12 cellular contexts compared by ENCODE assay signal in genomic region chr17:39872700-39873099, GRCh38. TPM values are rescaled to one million over a fixed set of nuclear protein-coding genes. Genes with fewer than 3 reads are reported as not detected.
DNase-seq lines count a peak whose midpoint lies in the region; ATAC-seq, FAIRE-seq and TF ChIP-seq lines count a peak whose summit lies in the region.
"Had no signal": no experiment of that assay in that cellular context is flagged by ENCODE, and none has a peak within 500 bp of the region (broad histone marks: within the 10 kb centered on the region; RNA-seq: fewer than 3 reads in every experiment).

No MANE protein-coding gene starts in this region.

- TF ChIP-seq POLR2A in IMR-90 (IDR thresholded peaks at IDR 0.05; ENCODE audit: low read depth, low read length) (no peak), right lobe of liver (IDR thresholded peaks at IDR 0.05) (no peak), esophagus muscularis mucosa (IDR thresholded peaks at IDR 0.05; ENCODE audit: low read depth) (no peak)

- peaks cover 11% of the 10 kb centered on the region for H3K9me3 ChIP-seq in IMR-90 (ENCODE audit: control insufficient read depth, insufficient read depth, low read length)
- H3K9me3 ChIP-seq in right lobe of liver = no peaks in the 10 kb centered on the region
- H3K9me3 ChIP-seq in esophagus muscularis mucosa = peaks cover 0 to 7% (median 6%) of the 10 kb centered on the region in 4 donors

- H3K79me1 ChIP-seq in IMR-90 (ENCODE audit: low read depth in 1 of 2, low read length in 2 of 2) = no peaks in the 10 kb centered on the region

- no CpG with 5 or more reads among the region's 2 CpGs for WGBS in IMR-90 (ENCODE audit: extremely low coverage in 2 of 2, insufficient read length in 1 of 2), 2 experiments
- 49% methylated on average over 2 of the region's 2 CpGs for WGBS in right lobe of liver (ENCODE audit: insufficient coverage, low coverage, low lambda C conversion rate, missing lambda C conversion rate)
- WGBS in esophagus muscularis mucosa = 86% methylated on average over 2 of the region's 2 CpGs

- H3K14ac ChIP-seq in IMR-90 (replicated peaks; ENCODE audit: low read depth, low read length) = no peak overlapping the region

- H3K9me1 ChIP-seq in IMR-90 (ENCODE audit: insufficient read depth, low read length) = no peaks in the 10 kb centered on the region

- H3K36me3 ChIP-seq in IMR-90 (ENCODE audit: control insufficient read depth, insufficient read depth, low read length) (no peaks in the 10 kb centered on the region), right lobe of liver (no peaks in the 10 kb centered on the region), esophagus muscularis mucosa (no peaks in the 10 kb centered on the region)
- H3K36me3 ChIP-seq: upper lobe of left lung had no signal

- H3K4me1 ChIP-seq in IMR-90 (ENCODE audit: control insufficient read depth, insufficient read depth, low read length) (no peaks in the 10 kb centered on the region), right lobe of liver (no peaks in the 10 kb centered on the region), esophagus muscularis mucosa (peaks cover 0 to 4% (median 0%) of the 10 kb centered on the region in 4 donors)

- FAIRE-seq in D721Med (lab: Jason Lieb, UNC) = no peak

- DNase-seq in D721Med (ENCODE audit: insufficient read length, low spot score) (no peak), IMR-90 (peak; percentile 31), right lobe of liver (no peak), AG20443 (ENCODE audit: low spot score) (no peak), esophagus muscularis mucosa (ENCODE audit: extremely low spot score) (no peak), globus pallidus (ENCODE audit: low spot score) (no peak)
- DNase-seq: dorsolateral prefrontal cortex, mesendoderm, SW 1271, upper lobe of left lung had no signal

- no TSS peak for BruUV-seq in IMR-90 (replicated peaks; lab: Mats Ljungman, UMichigan)

- TF ChIP-seq EP300 in esophagus muscularis mucosa (IDR thresholded peaks at IDR 0.05) = no peak

- H3K4me2 ChIP-seq in IMR-90 (ENCODE audit: low read depth, low read length) = no peak overlapping the region

- no peak overlapping the region for H3K18ac ChIP-seq in IMR-90 (ENCODE audit: low read depth, low read length)

- H2BK120ac ChIP-seq in IMR-90 (ENCODE audit: low read depth, low read length) = no peak overlapping the region

- ATAC-seq in IMR-90 (ENCODE audit: low read depth) (peak; percentile 57), right lobe of liver (peak; percentile 58 to 77 (median 62)), GM21381 (IDR thresholded peaks at IDR 0.05; ENCODE audit: unreplicated experiment) (no peak)

- in situ Hi-C loops in IMR-90 (cut with MboI; ENCODE audit: low sequenced_read_pairs) = no loop called here

- no peak overlapping the region for H3K4ac ChIP-seq in IMR-90 (ENCODE audit: low read depth, low read length)

- H2AFZ ChIP-seq in IMR-90 (replicated peaks; ENCODE audit: low read length, poor library complexity) = no peak overlapping the region

- H3K27ac ChIP-seq in IMR-90 (ENCODE audit: insufficient read depth, low read length) (no peak overlapping the region), VCaP (peak overlapping the region; percentile 19; the same call in 1 of the 2 replicates), right lobe of liver (no peak overlapping the region), esophagus muscularis mucosa (replicated peaks in 1 of 4) (no peak overlapping the region)
- H3K27ac ChIP-seq: dorsolateral prefrontal cortex, upper lobe of left lung had no signal

- H4K5ac ChIP-seq in IMR-90 (ENCODE audit: low read depth, low read length) = no peak overlapping the region

- TF ChIP-seq CTCF in D721Med (IDR thresholded peaks at IDR 0.05; ENCODE audit: insufficient read depth, missing control alignments) (peak; percentile 21), IMR-90 (conservative IDR thresholded peaks at IDR 0.05; ENCODE audit: low read depth, low read length) (peak; percentile 44), VCaP (conservative IDR thresholded peaks at IDR 0.05) (peak; percentile 66), right lobe of liver (IDR thresholded peaks at IDR 0.05) (peak; percentile 19 to 53 (median 38)), esophagus muscularis mucosa (IDR thresholded peaks at IDR 0.05) (no peak)

- no peak overlapping the region for H3K23ac ChIP-seq in IMR-90 (ENCODE audit: low read depth, low read length)

- no peak overlapping the region for H2AK9ac ChIP-seq in IMR-90 (replicated peaks; ENCODE audit: low read depth, low read length, poor library complexity)

- TF ChIP-seq RAD21 in IMR-90 (IDR thresholded peaks at IDR 0.05; ENCODE audit: low read length) = peak; percentile 54

- no peak overlapping the region for H2BK5ac ChIP-seq in IMR-90 (ENCODE audit: low read depth, low read length, poor library complexity, severe bottlenecking)

- intact Hi-C loops in IMR-90 (cut with micrococcal nuclease) = loop anchor here (1.0 kb wide), 1 partner anchor 108 kb away; the partner anchor contains the start of gene PSMD3
- intact Hi-C loops in right lobe of liver (cut with DNase I) = loop anchor here in 1 of 2 donors (10.0 kb wide), 1 partner anchor 92 kb away; the partner anchor contains the start of gene GSDMA
- intact Hi-C loops in esophagus muscularis mucosa (cut with DNase I) = no loop called here

- no peak overlapping the region for H3K9ac ChIP-seq in IMR-90 (ENCODE audit: low read depth, low read length)

- H2BK15ac ChIP-seq in IMR-90 (ENCODE audit: low read depth, low read length) = no peak overlapping the region

- H2AK5ac ChIP-seq in IMR-90 (ENCODE audit: low read depth, low read length) = no peak overlapping the region

- CTCF ChIA-PET in IMR-90 (lab: Yijun Ruan, JAX) = interaction anchor here (2.1 kb wide), 1 partner anchor 10 kb away, joined by 6 read pairs; no protein-coding TSS in a partner anchor

- no peak overlapping the region for H3K4me3 ChIP-seq in IMR-90 (ENCODE audit: insufficient read depth, low read depth, low read length)
- H3K4me3 ChIP-seq in right lobe of liver = no peak overlapping the region
- no peak overlapping the region for H3K4me3 ChIP-seq in esophagus muscularis mucosa
- H3K4me3 ChIP-seq: dorsolateral prefrontal cortex, upper lobe of left lung had no signal

- H3K27me3 ChIP-seq in IMR-90 (ENCODE audit: control insufficient read depth, insufficient read depth, low read length) = peaks cover 29% of the 10 kb centered on the region
- H3K27me3 ChIP-seq in right lobe of liver = no peaks in the 10 kb centered on the region
- H3K27me3 ChIP-seq in esophagus muscularis mucosa = peaks cover 0 to 39% (median 8%) of the 10 kb centered on the region in 4 donors

- POLR2A ChIA-PET in IMR-90 (lab: Charles Lee; ENCODE audit: unreplicated experiment) = no interaction called here

- no peaks in the 10 kb centered on the region for H4K20me1 ChIP-seq in IMR-90 (ENCODE audit: insufficient read depth, low read length)

- H4K91ac ChIP-seq in IMR-90 (ENCODE audit: insufficient read depth, low read depth, low read length) = no peak overlapping the region

- no peak overlapping the region for H3K56ac ChIP-seq in IMR-90 (ENCODE audit: extremely low read depth, insufficient read depth, low read length)

- no peak overlapping the region for H4K8ac ChIP-seq in IMR-90 (ENCODE audit: low read depth in 2 of 2, low read length in 2 of 2)

- H2BK20ac ChIP-seq in IMR-90 (ENCODE audit: low read depth, low read length) = no peak overlapping the region

- dilution Hi-C loops in IMR-90 (cut with HindIII; ENCODE audit: low sequenced_read_pairs, unreplicated experiment) = no loop called here

TF ChIP-seq in IMR-90, 13 proteins besides CTCF, POLR2A, EP300 and RAD21:
- no peak for TF ChIP-seq CEBPB (IDR thresholded peaks at IDR 0.05; ENCODE audit: low read depth, low read length)
- TF ChIP-seq SMC3 (IDR thresholded peaks at IDR 0.05; ENCODE audit: low read depth, low read length) = peak; percentile 49; the same call in 1 of the 2 replicates
TF ChIP-seq in IMR-90: peak in this region for 1.

RNA-seq across cellular contexts. Expression of gene ZPBP2, which starts 4.7 kb away (rescaled TPM):
- not detected in 2 replicates for total RNA-seq in IMR-90 (2012; rRNA removed)
- not detected in 2 replicates for polyA plus RNA-seq in IMR-90 (2012; rRNA removed)
- polyA plus RNA-seq in IMR-90 (2012; cell fraction: cytosol; rRNA removed) = not detected in 2 replicates
- not detected in 2 replicates for polyA plus RNA-seq in IMR-90 (2012; cell fraction: nucleus; rRNA removed; ENCODE audit: low replicate concordance)
- not detected for total RNA-seq in right lobe of liver
- not detected for total RNA-seq in esophagus muscularis mucosa
- total RNA-seq: dorsolateral prefrontal cortex, upper lobe of left lung had no signal

RNA-seq across cellular contexts. Expression of gene IKZF3, which starts 8.6 kb away (rescaled TPM):
- not detected in 2 replicates for total RNA-seq in IMR-90 (2012; rRNA removed)
- polyA plus RNA-seq in IMR-90 (2012; rRNA removed) = not detected in 2 replicates
- not detected in 2 replicates for polyA plus RNA-seq in IMR-90 (2012; cell fraction: cytosol; rRNA removed)
- polyA plus RNA-seq in IMR-90 (2012; cell fraction: nucleus; rRNA removed; ENCODE audit: low replicate concordance) = not detected in 2 replicates
- total RNA-seq in right lobe of liver = 1 to 10 TPM in 3 of 6 experiments, under 1 TPM in 3; 0.22 to 1.9 (median 0.92) TPM
- 1 to 10 TPM in 2 of 4 donors, under 1 TPM in 2; 0.83 to 3.8 (median 1.3) TPM for total RNA-seq in esophagus muscularis mucosa

RNA-seq across cellular contexts. Expression of gene GSDMB, which starts 45.7 kb away (rescaled TPM):
- 1.4 and 1.7 TPM in 2 replicates for total RNA-seq in IMR-90 (2012; rRNA removed)
- 5.1 and 7.5 TPM in 2 replicates for polyA plus RNA-seq in IMR-90 (2012; rRNA removed)
- 0.49 and 1.2 TPM in 2 replicates for polyA plus RNA-seq in IMR-90 (2012; cell fraction: cytosol; rRNA removed)
- polyA plus RNA-seq in IMR-90 (2012; cell fraction: nucleus; rRNA removed; ENCODE audit: low replicate concordance) = 30.8 and 104 TPM in 2 replicates
- 10 to 100 TPM in 3 of 6 experiments, 1 to 10 TPM in 3; 4.7 to 40.8 (median 18.8) TPM for total RNA-seq in right lobe of liver
- total RNA-seq in esophagus muscularis mucosa = 1 to 10 TPM; 1.7 to 7.1 (median 2.7) TPM

RNA-seq across cellular contexts. Expression of gene ORMDL3, which starts 54.7 kb away (rescaled TPM):
- total RNA-seq in IMR-90 (2012; rRNA removed) (45.7 and 46.4 TPM in 2 replicates), right lobe of liver (100 to 1,000 TPM; 105 to 174 (median 128) TPM), esophagus muscularis mucosa (10 to 100 TPM; 33.2 to 68.6 (median 45.9) TPM)
- polyA plus RNA-seq in IMR-90 (2012; rRNA removed) = 68.9 and 78.6 TPM in 2 replicates
- polyA plus RNA-seq in IMR-90 (2012; cell fraction: cytosol; rRNA removed) = 39.3 and 55.4 TPM in 2 replicates
- 38.2 and 43.6 TPM in 2 replicates for polyA plus RNA-seq in IMR-90 (2012; cell fraction: nucleus; rRNA removed; ENCODE audit: low replicate concordance)

RNA-seq across cellular contexts. Expression of gene LRRC3C, which starts 54.8 kb away (rescaled TPM):
- total RNA-seq in IMR-90 (2012; rRNA removed) (not detected in 2 replicates), right lobe of liver (not detected), esophagus muscularis mucosa (not detected)
- polyA plus RNA-seq in IMR-90 (2012; rRNA removed) = not detected in 2 replicates
- polyA plus RNA-seq in IMR-90 (2012; cell fraction: cytosol; rRNA removed) = not detected in 2 replicates
- polyA plus RNA-seq in IMR-90 (2012; cell fraction: nucleus; rRNA removed; ENCODE audit: low replicate concordance) = 0.08 TPM in 1 of 2 replicates, not detected in the other
- total RNA-seq: upper lobe of left lung had no signal

Comparison
In these comparisons a context has a peak if more than half of its experiments do, and no peak if none do; other contexts are left out.
1. CTCF ChIP-seq: peak in D721Med (single experiment), IMR-90 (single experiment), VCaP (single experiment) and right lobe of liver (4 of 4); none in esophagus muscularis mucosa (0 of 3).